In the genomic region with DNA sequence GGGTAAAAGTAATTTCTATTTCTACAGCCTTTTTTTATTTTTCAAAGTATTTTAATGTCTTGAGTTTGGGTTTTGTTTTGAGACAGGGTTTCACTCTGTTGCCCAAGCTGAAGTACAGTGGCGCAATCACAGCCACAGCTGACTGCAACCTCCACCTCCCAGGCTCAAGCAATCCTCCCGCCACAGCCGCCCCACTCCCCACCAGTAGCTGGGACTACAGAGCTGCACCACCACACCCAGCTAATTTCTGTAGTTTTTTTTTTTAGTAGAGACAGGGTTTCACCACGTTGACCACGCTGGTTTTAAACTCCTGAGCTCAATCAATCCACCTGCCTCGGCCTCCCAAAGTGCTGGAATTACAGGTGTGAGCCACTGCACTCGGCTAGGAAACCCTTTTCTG, we compare ENCODE assay signal across 8 cellular contexts. TPM values are rescaled to one million over a fixed set of nuclear protein-coding genes. Genes with fewer than 3 reads are reported as not detected.
DNase-seq lines count a peak whose midpoint lies in the region; ATAC-seq and TF ChIP-seq lines count a peak whose summit lies in the region.

No MANE protein-coding gene starts in this region.

- DNase-seq in AML-193 (lab: John Stamatoyannopoulos, UW) = peak; percentile 77 to 88
- DNase-seq in GM23338 (ENCODE audit: low spot score) = no peak
- no peak for DNase-seq in T-helper 17 cell
- DNase-seq in Right ventricle myocardium superior = peak; percentile 80
- peak in 1 of 2 donors; percentile 88 for DNase-seq in stimulated activated naive CD8-positive, alpha-beta T cell treated with anti-CD3 and anti-CD28 coated beads, Interleukin-15, amount 100 ng/mL, for 72 hours
- no peak for DNase-seq in NCI-H82 treated with DMSO at 0.1 percent for 48 hours (lab: John Stamatoyannopoulos, UW; ENCODE audit: unreplicated experiment)
- no peak for DNase-seq in NCI-H774 (lab: John Stamatoyannopoulos, UW)
- no peak for DNase-seq in middle frontal gyrus (ENCODE audit: extremely low spot score, low spot score)

- H3K4me2 ChIP-seq in GM23338 = no peak overlapping the region

- no peak for ATAC-seq in GM23338
- no peak for ATAC-seq in T-helper 17 cell
- ATAC-seq in Right ventricle myocardium superior (ENCODE audit: poor library complexity) = peak; percentile 35
- peak; percentile 85 for ATAC-seq in stimulated activated naive CD8-positive, alpha-beta T cell treated with anti-CD3 and anti-CD28 coated beads, Interleukin-15, amount 100 ng/mL, for 72 hours

- no peaks in the 10 kb centered on the region for H3K9me3 ChIP-seq in T-helper 17 cell (ENCODE audit: control insufficient read depth, low read length, poor library complexity, severe bottlenecking)

- no peak overlapping the region for H3K27ac ChIP-seq in GM23338 (ENCODE audit: low read depth)

- intact Hi-C loops in Right ventricle myocardium superior (cut with DNase I) = no loop called here

- no peak overlapping the region for H2AFZ ChIP-seq in GM23338

- H3K4me3 ChIP-seq in GM23338 = no peak overlapping the region

- no peaks in the 10 kb centered on the region; the same call in 2 of the 3 replicates for H3K9me3 Mint-ChIP-seq in GM23338
- H3K9me3 Mint-ChIP-seq in stimulated activated naive CD8-positive, alpha-beta T cell treated with anti-CD3 and anti-CD28 coated beads, Interleukin-15, amount 100 ng/mL, for 72 hours = no peaks in the 10 kb centered on the region

- peaks cover 17% of the 10 kb centered on the region for H3K4me1 ChIP-seq in GM23338 (ENCODE audit: insufficient read depth)

- no peaks in the 10 kb centered on the region for H3F3A ChIP-seq in GM23338 (replicated peaks; ENCODE audit: low read depth)

- H3K27me3 Mint-ChIP-seq in GM23338 (ENCODE audit: insufficient read depth, low read depth, poor library complexity) = peaks cover 27% of the 10 kb centered on the region
- H3K27me3 Mint-ChIP-seq in T-helper 17 cell = no peaks in the 10 kb centered on the region
- H3K27me3 Mint-ChIP-seq in stimulated activated naive CD8-positive, alpha-beta T cell treated with anti-CD3 and anti-CD28 coated beads, Interleukin-15, amount 100 ng/mL, for 72 hours = no peaks in the 10 kb centered on the region

- H3K4me1 Mint-ChIP-seq in GM23338 (peaks cover 45% of the 10 kb centered on the region), T-helper 17 cell (peaks cover 40% of the 10 kb centered on the region)
- peaks cover 83% of the 10 kb centered on the region for H3K4me1 Mint-ChIP-seq in stimulated activated naive CD8-positive, alpha-beta T cell treated with anti-CD3 and anti-CD28 coated beads, Interleukin-15, amount 100 ng/mL, for 72 hours

- H3K4me3 Mint-ChIP-seq in GM23338 (no peak overlapping the region), T-helper 17 cell (peak overlapping the region; percentile 69)
- peak overlapping the region; percentile 50 for H3K4me3 Mint-ChIP-seq in stimulated activated naive CD8-positive, alpha-beta T cell treated with anti-CD3 and anti-CD28 coated beads, Interleukin-15, amount 100 ng/mL, for 72 hours

- no peak for TF ChIP-seq CTCF in GM23338 (conservative IDR thresholded peaks at IDR 0.05; ENCODE audit: low read depth in 2 of 2)

- H3K27me3 ChIP-seq in GM23338 (ENCODE audit: insufficient read depth) = no peaks in the 10 kb centered on the region

- no peaks in the 10 kb centered on the region for H3K36me3 ChIP-seq in GM23338 (ENCODE audit: insufficient read depth)

- peaks cover 5% of the 10 kb centered on the region; the same call in 1 of the 2 replicates for H3K9me2 ChIP-seq in GM23338 (ENCODE audit: insufficient read depth)

- no peaks in the 10 kb centered on the region for H3K79me2 ChIP-seq in GM23338 (replicated peaks; ENCODE audit: insufficient read depth)

- H4K20me1 ChIP-seq in GM23338 (replicated peaks; ENCODE audit: insufficient read depth) = no peaks in the 10 kb centered on the region

- H3K27ac Mint-ChIP-seq in GM23338 = peak overlapping the region; percentile 21; the same call in 1 of the 2 replicates
- peak overlapping the region; percentile 99 for H3K27ac Mint-ChIP-seq in T-helper 17 cell
- H3K27ac Mint-ChIP-seq in stimulated activated naive CD8-positive, alpha-beta T cell treated with anti-CD3 and anti-CD28 coated beads, Interleukin-15, amount 100 ng/mL, for 72 hours = peak overlapping the region; percentile 82 to 91

- no peaks in the 10 kb centered on the region for H3K36me3 Mint-ChIP-seq in GM23338 (ENCODE audit: low read depth)
- H3K36me3 Mint-ChIP-seq in T-helper 17 cell (ENCODE audit: low read depth) = no peaks in the 10 kb centered on the region

TF ChIP-seq in GM23338, 12 proteins besides CTCF, POLR2A, EP300 and RAD21:
- TF ChIP-seq STAT1 (IDR thresholded peaks at IDR 0.05; ENCODE audit: unreplicated experiment) (no peak), EZH2phosphoT487 (IDR thresholded peaks at IDR 0.05; ENCODE audit: unreplicated experiment) (no peak), ZNF114 (CRISPR knock-in tag; IDR thresholded peaks at IDR 0.05) (no peak)
- TF ChIP-seq, protein P1, sequence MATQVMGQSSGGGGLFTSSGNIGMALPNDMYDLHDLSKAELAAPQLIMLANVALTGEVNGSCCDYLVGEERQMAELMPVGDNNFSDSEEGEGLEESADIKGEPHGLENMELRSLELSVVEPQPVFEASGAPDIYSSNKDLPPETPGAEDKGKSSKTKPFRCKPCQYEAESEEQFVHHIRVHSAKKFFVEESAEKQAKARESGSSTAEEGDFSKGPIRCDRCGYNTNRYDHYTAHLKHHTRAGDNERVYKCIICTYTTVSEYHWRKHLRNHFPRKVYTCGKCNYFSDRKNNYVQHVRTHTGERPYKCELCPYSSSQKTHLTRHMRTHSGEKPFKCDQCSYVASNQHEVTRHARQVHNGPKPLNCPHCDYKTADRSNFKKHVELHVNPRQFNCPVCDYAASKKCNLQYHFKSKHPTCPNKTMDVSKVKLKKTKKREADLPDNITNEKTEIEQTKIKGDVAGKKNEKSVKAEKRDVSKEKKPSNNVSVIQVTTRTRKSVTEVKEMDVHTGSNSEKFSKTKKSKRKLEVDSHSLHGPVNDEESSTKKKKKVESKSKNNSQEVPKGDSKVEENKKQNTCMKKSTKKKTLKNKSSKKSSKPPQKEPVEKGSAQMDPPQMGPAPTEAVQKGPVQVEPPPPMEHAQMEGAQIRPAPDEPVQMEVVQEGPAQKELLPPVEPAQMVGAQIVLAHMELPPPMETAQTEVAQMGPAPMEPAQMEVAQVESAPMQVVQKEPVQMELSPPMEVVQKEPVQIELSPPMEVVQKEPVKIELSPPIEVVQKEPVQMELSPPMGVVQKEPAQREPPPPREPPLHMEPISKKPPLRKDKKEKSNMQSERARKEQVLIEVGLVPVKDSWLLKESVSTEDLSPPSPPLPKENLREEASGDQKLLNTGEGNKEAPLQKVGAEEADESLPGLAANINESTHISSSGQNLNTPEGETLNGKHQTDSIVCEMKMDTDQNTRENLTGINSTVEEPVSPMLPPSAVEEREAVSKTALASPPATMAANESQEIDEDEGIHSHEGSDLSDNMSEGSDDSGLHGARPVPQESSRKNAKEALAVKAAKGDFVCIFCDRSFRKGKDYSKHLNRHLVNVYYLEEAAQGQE (IDR thresholded peaks at IDR 0.05; ENCODE audit: unreplicated experiment) = no peak

RNA-seq across cellular contexts. Expression of a gene that starts 44.0 kb away (rescaled TPM):
- 13.8 and 17.6 TPM in 2 replicates for total RNA-seq in GM23338 (2014; rRNA removed; shearing (Covaris generic))
- 10.1 and 11.6 TPM in 2 replicates for polyA plus RNA-seq in GM23338 (2016; fragmentation: Nextera tagmentation; extraction: Ambion mirVana)
- 1 to 10 TPM; 6.3 to 8.6 TPM for total RNA-seq in T-helper 17 cell
- 6.9 TPM for total RNA-seq in Right ventricle myocardium superior

RNA-seq across cellular contexts. Expression of a gene that starts 44.1 kb away (rescaled TPM):
- total RNA-seq in GM23338 (2014; rRNA removed; shearing (Covaris generic)) = 15.1 and 19.5 TPM in 2 replicates
- polyA plus RNA-seq in GM23338 (2016; fragmentation: Nextera tagmentation; extraction: Ambion mirVana) = 20.4 and 21.7 TPM in 2 replicates
- total RNA-seq in T-helper 17 cell = 100 to 1,000 TPM in 1 of 2 donors, 10 to 100 TPM in 1; 86.6 to 105 TPM
- 22.3 TPM for total RNA-seq in Right ventricle myocardium superior

Comparison
In these comparisons a context has a peak if more than half of its experiments do, and no peak if none do; other contexts are left out.
1. DNase-seq: peak in AML-193 (2 of 2) and Right ventricle myocardium superior (single experiment); none in GM23338 (single experiment), T-helper 17 cell (0 of 3), NCI-H82 treated with DMSO at 0.1 percent for 48 hours (single experiment), NCI-H774 (single experiment) and middle frontal gyrus (single experiment).
2. ATAC-seq: peak in Right ventricle myocardium superior (single experiment) and stimulated activated naive CD8-positive, alpha-beta T cell treated with anti-CD3 and anti-CD28 coated beads, Interleukin-15, amount 100 ng/mL, for 72 hours (single experiment); none in GM23338 (single experiment) and T-helper 17 cell (single experiment).
3. H3K27ac Mint-ChIP-seq: peak in every context shown above with its lines; median percentile 99 in T-helper 17 cell; 86 in stimulated activated naive CD8-positive, alpha-beta T cell treated with anti-CD3 and anti-CD28 coated beads, Interleukin-15, amount 100 ng/mL, for 72 hours; 21 in GM23338.